ENCODE assay signal across 1 cellular context in genomic region chr10:2599571-2599970, GRCh38.
TF ChIP-seq lines count a peak whose summit lies in the region.

No MANE protein-coding gene starts in this region.

TF ChIP-seq in H1, 55 proteins besides CTCF, POLR2A, EP300 and RAD21:
- TF ChIP-seq POU5F1 (IDR thresholded peaks at IDR 0.05; ENCODE audit: low read depth, low read length) (no peak), RNF2 (IDR thresholded peaks at IDR 0.05; ENCODE audit: borderline replicate concordance, low read depth, low read length, missing control alignments, poor library complexity, severe bottlenecking) (no peak), RXRA (IDR thresholded peaks at IDR 0.05; ENCODE audit: insufficient read depth, low read depth, low read length) (no peak)
